Comparison of ENCODE assay signal across 1 cellular context in the genomic region with DNA sequence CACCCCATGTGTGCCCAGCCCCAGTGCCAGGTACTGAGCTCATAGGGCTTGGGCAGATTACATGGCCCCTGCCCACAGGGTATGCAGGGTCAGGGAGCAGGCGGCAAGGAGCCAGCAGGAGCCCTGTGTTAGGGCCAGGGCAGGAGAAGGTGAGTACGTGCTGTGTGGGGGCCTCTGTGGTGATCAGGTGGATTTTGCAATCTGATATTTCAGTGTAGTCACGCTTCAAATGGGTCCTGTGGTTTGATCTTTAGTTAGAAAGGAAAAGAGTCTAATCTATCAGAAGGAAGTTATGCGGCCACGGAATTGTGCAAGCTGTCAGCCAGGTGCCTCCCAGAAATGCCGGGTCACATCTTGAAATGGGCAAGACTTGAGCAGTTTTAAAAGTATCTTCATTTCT.
TF ChIP-seq lines count a peak whose summit lies in the region.

No MANE protein-coding gene starts in this region.

TF ChIP-seq in WTC11, 78 proteins besides CTCF, POLR2A, EP300 and RAD21 (continued from another document):
- TF ChIP-seq, protein P1, sequence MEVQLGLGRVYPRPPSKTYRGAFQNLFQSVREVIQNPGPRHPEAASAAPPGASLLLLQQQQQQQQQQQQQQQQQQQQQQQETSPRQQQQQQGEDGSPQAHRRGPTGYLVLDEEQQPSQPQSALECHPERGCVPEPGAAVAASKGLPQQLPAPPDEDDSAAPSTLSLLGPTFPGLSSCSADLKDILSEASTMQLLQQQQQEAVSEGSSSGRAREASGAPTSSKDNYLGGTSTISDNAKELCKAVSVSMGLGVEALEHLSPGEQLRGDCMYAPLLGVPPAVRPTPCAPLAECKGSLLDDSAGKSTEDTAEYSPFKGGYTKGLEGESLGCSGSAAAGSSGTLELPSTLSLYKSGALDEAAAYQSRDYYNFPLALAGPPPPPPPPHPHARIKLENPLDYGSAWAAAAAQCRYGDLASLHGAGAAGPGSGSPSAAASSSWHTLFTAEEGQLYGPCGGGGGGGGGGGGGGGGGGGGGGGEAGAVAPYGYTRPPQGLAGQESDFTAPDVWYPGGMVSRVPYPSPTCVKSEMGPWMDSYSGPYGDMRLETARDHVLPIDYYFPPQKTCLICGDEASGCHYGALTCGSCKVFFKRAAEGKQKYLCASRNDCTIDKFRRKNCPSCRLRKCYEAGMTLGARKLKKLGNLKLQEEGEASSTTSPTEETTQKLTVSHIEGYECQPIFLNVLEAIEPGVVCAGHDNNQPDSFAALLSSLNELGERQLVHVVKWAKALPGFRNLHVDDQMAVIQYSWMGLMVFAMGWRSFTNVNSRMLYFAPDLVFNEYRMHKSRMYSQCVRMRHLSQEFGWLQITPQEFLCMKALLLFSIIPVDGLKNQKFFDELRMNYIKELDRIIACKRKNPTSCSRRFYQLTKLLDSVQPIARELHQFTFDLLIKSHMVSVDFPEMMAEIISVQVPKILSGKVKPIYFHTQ (CRISPR knock-in tag; IDR thresholded peaks at IDR 0.05) = no peak
- TF ChIP-seq RELA (CRISPR knock-in tag; IDR thresholded peaks at IDR 0.05; ENCODE audit: borderline replicate concordance) = no peak
